26 cellular contexts compared by ENCODE assay signal in genomic region chr4:796206-796605, GRCh38. TPM values are rescaled to one million over a fixed set of nuclear protein-coding genes. Genes with fewer than 3 reads are reported as not detected.
"Had no signal": no experiment of that assay in that cellular context is flagged by ENCODE, and none has a peak within 500 bp of the region (broad histone marks: within the 10 kb centered on the region; RNA-seq: fewer than 3 reads in every experiment).

No MANE protein-coding gene starts in this region.

- H3K36me3 ChIP-seq: gastrocnemius medialis, pancreas, prostate gland, thoracic aorta had no signal

- DNase-seq: activated B cell treated with CpG ODN at 0.5 μM for 24 hours; activated CD4-positive, alpha-beta T cell treated with anti-CD3 and anti-CD28 coated beads, Interleukin-2, amount 50 U/mL, for 4 hours; activated CD8-positive, alpha-beta memory T cell treated with anti-CD3 and anti-CD28 coated beads for 24 hours; activated effector memory CD4-positive, alpha-beta T cell treated with Interleukin-2 at 50 U/mL for 16 hours; activated naive CD4-positive, alpha-beta T cell treated with anti-CD3 and anti-CD28 coated beads for 36 hours; amygdala; effector memory CD4-positive, alpha-beta T cell; erythroblast; gastrocnemius medialis; islet precursor cell; left colon; naive thymus-derived CD4-positive, alpha-beta T cell; retina; stimulated activated CD4-positive, alpha-beta T cell treated with anti-CD3 and anti-CD28 coated beads, Interleukin-12 subunit alpha, Interleukin-12 subunit beta, amount 100 ng/mL, for 4 hours; stimulated activated CD4-positive, alpha-beta T cell treated with anti-CD3 and anti-CD28 coated beads, Interleukin-4, amount 100 ng/mL, for 1 hour; T-helper 9 cell; trophoblast cell had no signal

- H3K4me3 ChIP-seq: hepatocyte had no signal

- H3K9me3 ChIP-seq: gastrocnemius medialis, pancreas, prostate gland, thoracic aorta had no signal

- H3K27ac ChIP-seq: coronary artery, gastrocnemius medialis, hepatocyte, pancreas, prostate gland, skin epidermis, thoracic aorta had no signal

- FAIRE-seq: bronchial epithelial cell, pancreas, TTC549, urothelium cell line had no signal

RNA-seq across cellular contexts. Expression of gene CPLX1, which starts 29.7 kb away (rescaled TPM):
- total RNA-seq: activated B cell treated with CpG ODN at 0.5 μM for 24 hours, bronchial epithelial cell had no signal
